In the genomic region with DNA sequence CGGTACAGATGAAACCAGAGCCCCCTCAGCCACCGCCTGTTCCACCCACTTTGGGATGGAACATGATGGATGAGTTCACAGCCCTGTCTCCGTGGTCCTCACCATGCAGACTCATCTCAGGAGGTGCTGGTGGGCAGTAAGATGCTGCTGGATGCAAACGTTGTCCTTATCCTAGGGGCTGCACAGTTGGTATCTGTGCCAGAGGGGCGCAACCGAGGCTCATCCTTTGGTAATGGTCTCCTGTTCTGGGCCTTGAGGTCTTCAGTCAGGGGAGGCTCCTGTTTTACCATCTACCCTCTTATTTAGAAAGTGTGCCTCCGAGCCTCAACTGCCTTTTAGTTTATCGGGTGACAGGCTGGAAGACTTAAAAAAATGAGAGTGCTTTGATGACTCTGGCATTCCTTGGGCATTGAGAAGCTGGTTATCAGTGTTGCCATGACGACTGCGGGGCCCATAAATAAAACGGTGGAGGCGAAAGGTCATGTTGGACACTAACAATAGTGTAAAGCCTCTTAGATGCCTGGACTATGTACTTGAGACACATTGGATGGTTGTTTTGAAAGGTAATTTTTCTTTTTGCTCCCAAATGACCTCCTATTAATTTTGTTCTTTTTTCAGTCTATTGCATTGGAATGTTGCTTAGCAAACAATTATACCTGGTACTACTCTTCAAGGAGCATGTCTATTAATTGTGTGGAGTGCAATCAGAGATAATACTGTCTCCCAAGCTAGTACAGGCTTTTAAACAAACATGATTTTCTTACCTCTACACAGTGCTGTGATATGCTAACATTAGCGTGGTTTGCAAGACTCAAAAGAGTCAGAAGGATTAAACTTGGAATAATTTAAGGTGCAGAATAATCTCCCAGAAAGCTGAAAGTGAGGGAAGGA, we compare ENCODE assay signal across 1 cellular context.
A peak's percentile ranks its signal among the peaks of the same experiment; 100 is the strongest.
TF ChIP-seq lines count a peak whose summit lies in the region.

No MANE protein-coding gene starts in this region.

TF ChIP-seq in HepG2, 621 proteins besides CTCF, POLR2A, EP300 and RAD21 (continued from another document):
- TF ChIP-seq, protein P1, sequence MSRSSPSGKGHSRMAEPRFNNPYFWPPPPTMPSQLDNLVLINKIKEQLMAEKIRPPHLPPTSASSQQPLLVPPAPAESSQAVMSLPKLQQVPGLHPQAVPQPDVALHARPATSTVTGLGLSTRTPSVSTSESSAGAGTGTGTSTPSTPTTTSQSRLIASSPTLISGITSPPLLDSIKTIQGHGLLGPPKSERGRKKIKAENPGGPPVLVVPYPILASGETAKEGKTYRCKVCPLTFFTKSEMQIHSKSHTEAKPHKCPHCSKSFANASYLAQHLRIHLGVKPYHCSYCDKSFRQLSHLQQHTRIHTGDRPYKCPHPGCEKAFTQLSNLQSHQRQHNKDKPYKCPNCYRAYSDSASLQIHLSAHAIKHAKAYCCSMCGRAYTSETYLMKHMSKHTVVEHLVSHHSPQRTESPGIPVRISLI (CRISPR knock-in tag; IDR thresholded peaks at IDR 0.05; ENCODE audit: borderline replicate concordance) = peak; percentile 88; the same call in 1 of the 2 replicates
- TF ChIP-seq, protein P2, sequence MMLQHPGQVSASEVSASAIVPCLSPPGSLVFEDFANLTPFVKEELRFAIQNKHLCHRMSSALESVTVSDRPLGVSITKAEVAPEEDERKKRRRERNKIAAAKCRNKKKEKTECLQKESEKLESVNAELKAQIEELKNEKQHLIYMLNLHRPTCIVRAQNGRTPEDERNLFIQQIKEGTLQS (CRISPR knock-in tag; IDR thresholded peaks at IDR 0.05) = no peak
- peak; percentile 94 for TF ChIP-seq RXRB (CRISPR knock-in tag; IDR thresholded peaks at IDR 0.05; ENCODE audit: borderline replicate concordance)
- 0 out of 2 replicates have a peak, but pooled peaks have one; percentile 24 for TF ChIP-seq TARDBP (CRISPR knock-in tag; IDR thresholded peaks at IDR 0.05)
- TF ChIP-seq, protein P3, sequence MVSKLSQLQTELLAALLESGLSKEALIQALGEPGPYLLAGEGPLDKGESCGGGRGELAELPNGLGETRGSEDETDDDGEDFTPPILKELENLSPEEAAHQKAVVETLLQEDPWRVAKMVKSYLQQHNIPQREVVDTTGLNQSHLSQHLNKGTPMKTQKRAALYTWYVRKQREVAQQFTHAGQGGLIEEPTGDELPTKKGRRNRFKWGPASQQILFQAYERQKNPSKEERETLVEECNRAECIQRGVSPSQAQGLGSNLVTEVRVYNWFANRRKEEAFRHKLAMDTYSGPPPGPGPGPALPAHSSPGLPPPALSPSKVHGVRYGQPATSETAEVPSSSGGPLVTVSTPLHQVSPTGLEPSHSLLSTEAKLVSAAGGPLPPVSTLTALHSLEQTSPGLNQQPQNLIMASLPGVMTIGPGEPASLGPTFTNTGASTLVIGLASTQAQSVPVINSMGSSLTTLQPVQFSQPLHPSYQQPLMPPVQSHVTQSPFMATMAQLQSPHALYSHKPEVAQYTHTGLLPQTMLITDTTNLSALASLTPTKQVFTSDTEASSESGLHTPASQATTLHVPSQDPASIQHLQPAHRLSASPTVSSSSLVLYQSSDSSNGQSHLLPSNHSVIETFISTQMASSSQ (IDR thresholded peaks at IDR 0.05; ENCODE audit: low read depth) = no peak; the same call in 1 of the 2 replicates
- TF ChIP-seq, protein P3 (CRISPR knock-in tag; IDR thresholded peaks at IDR 0.05; ENCODE audit: borderline replicate concordance) = peak; percentile 33; the same call in 1 of the 2 replicates
- TF ChIP-seq TOPORS (CRISPR knock-in tag; IDR thresholded peaks at IDR 0.05) = 0 out of 2 replicates have a peak, but pooled peaks have one; percentile 41
- peak; percentile 96 for TF ChIP-seq ASH2L (IDR thresholded peaks at IDR 0.05; ENCODE audit: insufficient read length, low read depth, low read length)
- TF ChIP-seq, protein P4, sequence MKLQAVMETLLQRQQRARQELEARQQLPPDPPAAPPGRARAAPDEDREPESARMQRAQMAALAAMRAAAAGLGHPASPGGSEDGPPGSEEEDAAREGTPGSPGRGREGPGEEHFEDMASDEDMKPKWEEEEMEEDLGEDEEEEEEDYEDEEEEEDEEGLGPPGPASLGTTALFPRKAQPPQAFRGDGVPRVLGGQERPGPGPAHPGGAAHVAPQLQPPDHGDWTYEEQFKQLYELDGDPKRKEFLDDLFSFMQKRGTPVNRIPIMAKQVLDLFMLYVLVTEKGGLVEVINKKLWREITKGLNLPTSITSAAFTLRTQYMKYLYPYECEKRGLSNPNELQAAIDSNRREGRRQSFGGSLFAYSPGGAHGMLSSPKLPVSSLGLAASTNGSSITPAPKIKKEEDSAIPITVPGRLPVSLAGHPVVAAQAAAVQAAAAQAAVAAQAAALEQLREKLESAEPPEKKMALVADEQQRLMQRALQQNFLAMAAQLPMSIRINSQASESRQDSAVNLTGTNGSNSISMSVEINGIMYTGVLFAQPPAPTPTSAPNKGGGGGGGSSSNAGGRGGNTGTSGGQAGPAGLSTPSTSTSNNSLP (IDR thresholded peaks at IDR 0.05; ENCODE audit: low read depth, low read length) = peak; percentile 70; the same call in 1 of the 2 replicates
- peak; percentile 87 for TF ChIP-seq SOX5 (CRISPR knock-in tag; IDR thresholded peaks at IDR 0.05; ENCODE audit: borderline replicate concordance)
- TF ChIP-seq ZNF556 (CRISPR knock-in tag; IDR thresholded peaks at IDR 0.05; ENCODE audit: borderline replicate concordance) = peak; percentile 36; the same call in 1 of the 2 replicates
- TF ChIP-seq FOXO1 (CRISPR knock-in tag; IDR thresholded peaks at IDR 0.05) = peak; percentile 51; the same call in 1 of the 2 replicates
- peak; percentile 49 for TF ChIP-seq FOXJ3 (CRISPR knock-in tag; IDR thresholded peaks at IDR 0.05; ENCODE audit: borderline replicate concordance)
- TF ChIP-seq, protein P5, sequence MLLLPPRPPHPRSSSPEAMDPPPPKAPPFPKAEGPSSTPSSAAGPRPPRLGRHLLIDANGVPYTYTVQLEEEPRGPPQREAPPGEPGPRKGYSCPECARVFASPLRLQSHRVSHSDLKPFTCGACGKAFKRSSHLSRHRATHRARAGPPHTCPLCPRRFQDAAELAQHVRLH (CRISPR knock-in tag; IDR thresholded peaks at IDR 0.05; ENCODE audit: borderline replicate concordance, low read depth) = 0 out of 2 replicates have a peak, but pooled peaks have one; percentile 38
- TF ChIP-seq, protein P6, sequence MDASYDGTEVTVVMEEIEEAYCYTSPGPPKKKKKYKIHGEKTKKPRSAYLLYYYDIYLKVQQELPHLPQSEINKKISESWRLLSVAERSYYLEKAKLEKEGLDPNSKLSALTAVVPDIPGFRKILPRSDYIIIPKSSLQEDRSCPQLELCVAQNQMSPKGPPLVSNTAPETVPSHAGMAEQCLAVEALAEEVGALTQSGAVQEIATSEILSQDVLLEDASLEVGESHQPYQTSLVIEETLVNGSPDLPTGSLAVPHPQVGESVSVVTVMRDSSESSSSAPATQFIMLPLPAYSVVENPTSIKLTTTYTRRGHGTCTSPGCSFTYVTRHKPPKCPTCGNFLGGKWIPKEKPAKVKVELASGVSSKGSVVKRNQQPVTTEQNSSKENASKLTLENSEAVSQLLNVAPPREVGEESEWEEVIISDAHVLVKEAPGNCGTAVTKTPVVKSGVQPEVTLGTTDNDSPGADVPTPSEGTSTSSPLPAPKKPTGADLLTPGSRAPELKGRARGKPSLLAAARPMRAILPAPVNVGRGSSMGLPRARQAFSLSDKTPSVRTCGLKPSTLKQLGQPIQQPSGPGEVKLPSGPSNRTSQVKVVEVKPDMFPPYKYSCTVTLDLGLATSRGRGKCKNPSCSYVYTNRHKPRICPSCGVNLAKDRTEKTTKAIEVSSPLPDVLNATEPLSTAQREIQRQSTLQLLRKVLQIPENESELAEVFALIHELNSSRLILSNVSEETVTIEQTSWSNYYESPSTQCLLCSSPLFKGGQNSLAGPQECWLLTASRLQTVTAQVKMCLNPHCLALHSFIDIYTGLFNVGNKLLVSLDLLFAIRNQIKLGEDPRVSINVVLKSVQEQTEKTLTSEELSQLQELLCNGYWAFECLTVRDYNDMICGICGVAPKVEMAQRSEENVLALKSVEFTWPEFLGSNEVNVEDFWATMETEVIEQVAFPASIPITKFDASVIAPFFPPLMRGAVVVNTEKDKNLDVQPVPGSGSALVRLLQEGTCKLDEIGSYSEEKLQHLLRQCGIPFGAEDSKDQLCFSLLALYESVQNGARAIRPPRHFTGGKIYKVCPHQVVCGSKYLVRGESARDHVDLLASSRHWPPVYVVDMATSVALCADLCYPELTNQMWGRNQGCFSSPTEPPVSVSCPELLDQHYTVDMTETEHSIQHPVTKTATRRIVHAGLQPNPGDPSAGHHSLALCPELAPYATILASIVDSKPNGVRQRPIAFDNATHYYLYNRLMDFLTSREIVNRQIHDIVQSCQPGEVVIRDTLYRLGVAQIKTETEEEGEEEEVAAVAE (CRISPR knock-in tag; IDR thresholded peaks at IDR 0.05; ENCODE audit: borderline replicate concordance) = 0 out of 2 replicates have a peak, but pooled peaks have one; percentile 48
- TF ChIP-seq RXRA (CRISPR knock-in tag; IDR thresholded peaks at IDR 0.05) = peak; percentile 80; the same call in 1 of the 2 replicates
- TF ChIP-seq KDM4B (CRISPR knock-in tag; IDR thresholded peaks at IDR 0.05) = 0 out of 2 replicates have a peak, but pooled peaks have one; percentile 35
- TF ChIP-seq NR2C2 (CRISPR knock-in tag; IDR thresholded peaks at IDR 0.05; ENCODE audit: borderline replicate concordance) = peak; percentile 74
- TF ChIP-seq BCL6 (CRISPR knock-in tag; IDR thresholded peaks at IDR 0.05) = peak; percentile 70
- peak; percentile 46; the same call in 1 of the 2 replicates for TF ChIP-seq TBX2 (CRISPR knock-in tag; IDR thresholded peaks at IDR 0.05; ENCODE audit: borderline replicate concordance)
- peak; percentile 97 for TF ChIP-seq PPARG (CRISPR knock-in tag; conservative IDR thresholded peaks at IDR 0.05)
- TF ChIP-seq HNF4A (CRISPR knock-in tag; IDR thresholded peaks at IDR 0.05) = peak; percentile 85
- TF ChIP-seq, protein P7, sequence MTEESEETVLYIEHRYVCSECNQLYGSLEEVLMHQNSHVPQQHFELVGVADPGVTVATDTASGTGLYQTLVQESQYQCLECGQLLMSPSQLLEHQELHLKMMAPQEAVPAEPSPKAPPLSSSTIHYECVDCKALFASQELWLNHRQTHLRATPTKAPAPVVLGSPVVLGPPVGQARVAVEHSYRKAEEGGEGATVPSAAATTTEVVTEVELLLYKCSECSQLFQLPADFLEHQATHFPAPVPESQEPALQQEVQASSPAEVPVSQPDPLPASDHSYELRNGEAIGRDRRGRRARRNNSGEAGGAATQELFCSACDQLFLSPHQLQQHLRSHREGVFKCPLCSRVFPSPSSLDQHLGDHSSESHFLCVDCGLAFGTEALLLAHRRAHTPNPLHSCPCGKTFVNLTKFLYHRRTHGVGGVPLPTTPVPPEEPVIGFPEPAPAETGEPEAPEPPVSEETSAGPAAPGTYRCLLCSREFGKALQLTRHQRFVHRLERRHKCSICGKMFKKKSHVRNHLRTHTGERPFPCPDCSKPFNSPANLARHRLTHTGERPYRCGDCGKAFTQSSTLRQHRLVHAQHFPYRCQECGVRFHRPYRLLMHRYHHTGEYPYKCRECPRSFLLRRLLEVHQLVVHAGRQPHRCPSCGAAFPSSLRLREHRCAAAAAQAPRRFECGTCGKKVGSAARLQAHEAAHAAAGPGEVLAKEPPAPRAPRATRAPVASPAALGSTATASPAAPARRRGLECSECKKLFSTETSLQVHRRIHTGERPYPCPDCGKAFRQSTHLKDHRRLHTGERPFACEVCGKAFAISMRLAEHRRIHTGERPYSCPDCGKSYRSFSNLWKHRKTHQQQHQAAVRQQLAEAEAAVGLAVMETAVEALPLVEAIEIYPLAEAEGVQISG (CRISPR knock-in tag; IDR thresholded peaks at IDR 0.05) = no peak
- TF ChIP-seq, protein P8, sequence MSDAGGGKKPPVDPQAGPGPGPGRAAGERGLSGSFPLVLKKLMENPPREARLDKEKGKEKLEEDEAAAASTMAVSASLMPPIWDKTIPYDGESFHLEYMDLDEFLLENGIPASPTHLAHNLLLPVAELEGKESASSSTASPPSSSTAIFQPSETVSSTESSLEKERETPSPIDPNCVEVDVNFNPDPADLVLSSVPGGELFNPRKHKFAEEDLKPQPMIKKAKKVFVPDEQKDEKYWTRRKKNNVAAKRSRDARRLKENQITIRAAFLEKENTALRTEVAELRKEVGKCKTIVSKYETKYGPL (CRISPR knock-in tag; IDR thresholded peaks at IDR 0.05) = no peak
- no peak for TF ChIP-seq MZF1 (CRISPR knock-in tag; IDR thresholded peaks at IDR 0.05; ENCODE audit: borderline replicate concordance)
- 0 out of 2 replicates have a peak, but pooled peaks have one; percentile 39 for TF ChIP-seq KLF6 (CRISPR knock-in tag; IDR thresholded peaks at IDR 0.05)
- TF ChIP-seq YY1 (IDR thresholded peaks at IDR 0.05; ENCODE audit: insufficient read depth, insufficient replicate concordance, low read depth, low read length) = no peak
- TF ChIP-seq, protein P9, sequence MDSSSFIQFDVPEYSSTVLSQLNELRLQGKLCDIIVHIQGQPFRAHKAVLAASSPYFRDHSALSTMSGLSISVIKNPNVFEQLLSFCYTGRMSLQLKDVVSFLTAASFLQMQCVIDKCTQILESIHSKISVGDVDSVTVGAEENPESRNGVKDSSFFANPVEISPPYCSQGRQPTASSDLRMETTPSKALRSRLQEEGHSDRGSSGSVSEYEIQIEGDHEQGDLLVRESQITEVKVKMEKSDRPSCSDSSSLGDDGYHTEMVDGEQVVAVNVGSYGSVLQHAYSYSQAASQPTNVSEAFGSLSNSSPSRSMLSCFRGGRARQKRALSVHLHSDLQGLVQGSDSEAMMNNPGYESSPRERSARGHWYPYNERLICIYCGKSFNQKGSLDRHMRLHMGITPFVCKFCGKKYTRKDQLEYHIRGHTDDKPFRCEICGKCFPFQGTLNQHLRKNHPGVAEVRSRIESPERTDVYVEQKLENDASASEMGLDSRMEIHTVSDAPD (CRISPR knock-in tag; IDR thresholded peaks at IDR 0.05) = no peak
- TF ChIP-seq NCOR1 (IDR thresholded peaks at IDR 0.05; ENCODE audit: borderline replicate concordance, low read length) = peak; percentile 87
- TF ChIP-seq NRL (CRISPR knock-in tag; IDR thresholded peaks at IDR 0.05; ENCODE audit: borderline replicate concordance) = no peak
- peak; percentile 39; the same call in 1 of the 2 replicates for TF ChIP-seq SAP130 (CRISPR knock-in tag; IDR thresholded peaks at IDR 0.05; ENCODE audit: low read depth)
